Comparison of ENCODE assay signal across 8 cellular contexts in the genomic region with DNA sequence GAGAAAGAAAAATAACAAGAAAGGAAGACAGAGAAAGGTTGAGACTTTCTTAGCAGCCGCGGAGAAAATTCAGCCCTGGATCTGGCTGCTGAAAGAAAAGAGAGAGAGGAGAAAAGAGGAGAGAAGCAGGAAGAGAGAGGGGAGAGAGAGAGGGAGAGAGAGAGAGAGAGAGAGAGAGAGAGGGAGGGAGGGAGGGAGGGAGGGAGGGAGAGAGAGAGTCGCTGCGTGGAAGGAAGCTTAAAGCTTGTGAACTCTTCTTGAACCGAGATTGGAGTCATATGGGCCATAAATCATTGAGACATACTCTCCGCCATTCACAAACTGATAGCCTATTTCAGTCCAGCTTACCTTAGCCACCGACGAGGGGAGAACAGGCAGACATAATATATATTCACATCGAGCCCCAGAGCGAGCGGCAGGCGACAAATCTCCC. TPM values are rescaled to one million over a fixed set of nuclear protein-coding genes. Genes with fewer than 3 reads are reported as not detected.
A peak's percentile ranks its signal among the peaks of the same experiment; 100 is the strongest.
DNase-seq lines count a peak whose midpoint lies in the region; ATAC-seq, FAIRE-seq and TF ChIP-seq lines count a peak whose summit lies in the region.

No MANE protein-coding gene starts in this region.

- H3K4me1 ChIP-seq in esophagus muscularis mucosa, result peaks cover 43 to 97% (median 97%) of the 10 kb centered on the region in 4 donors
- no peaks in the 10 kb centered on the region for H3K4me1 ChIP-seq in ovary (ENCODE audit: insufficient read depth)
- H3K4me1 ChIP-seq in effector memory CD4-positive, alpha-beta T cell (ENCODE audit: control insufficient read depth, insufficient read depth, low read length, poor library complexity, severe bottlenecking), result no peaks in the 10 kb centered on the region

- peaks cover 7% of the 10 kb centered on the region for H3K4me1 Mint-ChIP-seq in activated T-cell treated with anti-CD3 and anti-CD28 coated beads, Interleukin-2, amount 50 U/mL, for 24 hours (ENCODE audit: low read depth)

- FAIRE-seq in RCC 7860 (lab: Jason Lieb, UNC), result no peak

- DNase-seq in activated T-cell treated with anti-CD3 and anti-CD28 coated beads, Interleukin-2, amount 50 U/mL, for 24 hours, result no peak
- DNase-seq in activated T-cell treated with anti-CD3 and anti-CD28 coated beads for 4 hours (no peak), RCC 7860 (ENCODE audit: low spot score) (peak; percentile 90), esophagus muscularis mucosa (ENCODE audit: extremely low spot score) (no peak), ovary (no peak)
- no peak for DNase-seq in effector memory CD4-positive, alpha-beta T cell

- H3K27me3 Mint-ChIP-seq in activated T-cell treated with anti-CD3 and anti-CD28 coated beads, Interleukin-2, amount 50 U/mL, for 24 hours, result peaks cover 42% of the 10 kb centered on the region

- WGBS in esophagus muscularis mucosa, result 7% methylated on average over 12 of the region's 12 CpGs
- 1 to 4% (median 3%) methylated on average over 12 of the region's 12 CpGs for WGBS in ovary, 3 donors

- H3K4me3 ChIP-seq in esophagus muscularis mucosa (peak overlapping the region; percentile 56 to 64 (median 57)), ovary (peak overlapping the region; percentile 42)
- no peak overlapping the region for H3K4me3 ChIP-seq in effector memory CD4-positive, alpha-beta T cell (ENCODE audit: insufficient read depth, low read depth, low read length, poor library complexity, severe bottlenecking)

- H3K27me3 ChIP-seq in esophagus muscularis mucosa (no peaks in the 10 kb centered on the region), ovary (peaks cover 3% of the 10 kb centered on the region)
- H3K27me3 ChIP-seq in effector memory CD4-positive, alpha-beta T cell (replicated peaks; ENCODE audit: control insufficient read depth, insufficient read depth, low read length, poor library complexity, severe bottlenecking), result no peaks in the 10 kb centered on the region

- no peak for ATAC-seq in GM19463 (IDR thresholded peaks at IDR 0.05; ENCODE audit: unreplicated experiment)
- ATAC-seq in GM21447 (IDR thresholded peaks at IDR 0.05; ENCODE audit: unreplicated experiment), result no peak

- intact Hi-C loops in esophagus muscularis mucosa (cut with DNase I), result no loop called here
- intact Hi-C loops in ovary (cut with DNase I), result no loop called here

- H3K36me3 ChIP-seq in esophagus muscularis mucosa (peaks cover 4 to 22% (median 18%) of the 10 kb centered on the region in 4 donors), ovary (no peaks in the 10 kb centered on the region)
- H3K36me3 ChIP-seq in effector memory CD4-positive, alpha-beta T cell (ENCODE audit: control insufficient read depth, insufficient read depth, low read length), result no peaks in the 10 kb centered on the region

- H3K36me3 Mint-ChIP-seq in activated T-cell treated with anti-CD3 and anti-CD28 coated beads, Interleukin-2, amount 50 U/mL, for 24 hours (ENCODE audit: low read depth), result no peaks in the 10 kb centered on the region

- H3K4me3 Mint-ChIP-seq in activated T-cell treated with anti-CD3 and anti-CD28 coated beads, Interleukin-2, amount 50 U/mL, for 24 hours, result peak overlapping the region; percentile 67

- H3K9me3 ChIP-seq in esophagus muscularis mucosa (no peaks in the 10 kb centered on the region), ovary (peaks cover 0 to 2% of the 10 kb centered on the region in 2 donors)
- no peaks in the 10 kb centered on the region for H3K9me3 ChIP-seq in effector memory CD4-positive, alpha-beta T cell (ENCODE audit: control insufficient read depth, low read length)

- TF ChIP-seq POLR2A in esophagus muscularis mucosa (IDR thresholded peaks at IDR 0.05; ENCODE audit: low read depth) (no peak), ovary (IDR thresholded peaks at IDR 0.05) (no peak)

- H3K27ac ChIP-seq in esophagus muscularis mucosa (replicated peaks in 1 of 4) (peak overlapping the region; percentile 91 to 97 (median 96)), ovary (no peak overlapping the region)
- no peak overlapping the region for H3K27ac ChIP-seq in effector memory CD4-positive, alpha-beta T cell (ENCODE audit: insufficient read depth, low read length, poor library complexity, severe bottlenecking)

- no peak for TF ChIP-seq EP300 in esophagus muscularis mucosa (IDR thresholded peaks at IDR 0.05)
- no peak for TF ChIP-seq EP300 in ovary (IDR thresholded peaks at IDR 0.05)

- no peaks in the 10 kb centered on the region for H3K9me3 Mint-ChIP-seq in activated T-cell treated with anti-CD3 and anti-CD28 coated beads, Interleukin-2, amount 50 U/mL, for 24 hours

- TF ChIP-seq CTCF in esophagus muscularis mucosa (IDR thresholded peaks at IDR 0.05) (peak in 2 of 3 experiments; percentile 33 to 41), ovary (IDR thresholded peaks at IDR 0.05) (no peak)

- H3K27ac Mint-ChIP-seq in activated T-cell treated with anti-CD3 and anti-CD28 coated beads, Interleukin-2, amount 50 U/mL, for 24 hours, result no peak overlapping the region

RNA-seq across cellular contexts. Expression of gene HOXB2, which starts 10.3 kb away (rescaled TPM):
- total RNA-seq in esophagus muscularis mucosa (10 to 100 TPM; 36.3 to 86.4 (median 63.4) TPM), ovary (10 to 100 TPM in 1 of 7 donors, 1 to 10 TPM in 6; 1.5 to 24.5 (median 7.0) TPM)
- polyA plus RNA-seq in ovary, result 1 to 10 TPM; 1.2 to 9.1 TPM

RNA-seq across cellular contexts. Expression of gene HOXB4, which starts 23.0 kb away (rescaled TPM):
- total RNA-seq in esophagus muscularis mucosa (1 to 10 TPM; 3.5 to 8.3 (median 5.0) TPM), ovary (1 to 10 TPM in 3 of 7 donors, under 1 TPM in 4; 0.18 to 3.4 (median 0.87) TPM)
- 1 to 10 TPM in 1 of 2 donors, under 1 TPM in 1; 0.13 to 1.3 TPM for polyA plus RNA-seq in ovary

RNA-seq across cellular contexts. Expression of gene HOXB1, which starts 24.4 kb away (rescaled TPM):
- total RNA-seq in esophagus muscularis mucosa (not detected), ovary (not detected)
- not detected for polyA plus RNA-seq in ovary

RNA-seq across cellular contexts. Expression of gene HOXB3, which starts 34.8 kb away (rescaled TPM):
- 10 to 100 TPM; 10.8 to 34.9 (median 28.7) TPM for total RNA-seq in esophagus muscularis mucosa
- total RNA-seq in ovary, result 10 to 100 TPM in 2 of 7 donors, 1 to 10 TPM in 3, under 1 TPM in 2; 0.43 to 10.7 (median 2.7) TPM
- 1 to 10 TPM in 1 of 2 donors, under 1 TPM in 1; 0.48 to 4.7 TPM for polyA plus RNA-seq in ovary

RNA-seq across cellular contexts. Expression of gene HOXB5, which starts 38.4 kb away (rescaled TPM):
- total RNA-seq in esophagus muscularis mucosa (under 1 TPM; 0.17 to 0.83 (median 0.36) TPM), ovary (1 to 10 TPM in 2 of 7 donors, under 1 TPM in 4, not detected in 1; 0.20 to 2.8 (median 0.66) TPM)
- polyA plus RNA-seq in ovary, result under 1 TPM; 0.04 to 0.53 TPM

Comparison
In these comparisons a context has a peak if more than half of its experiments do, and no peak if none do; other contexts are left out.
1. H3K27ac ChIP-seq: peak in esophagus muscularis mucosa (4 of 4); none in ovary (0 of 2) and effector memory CD4-positive, alpha-beta T cell (single experiment).
2. CTCF ChIP-seq: peak in esophagus muscularis mucosa (2 of 3); none in ovary (0 of 3).